In the genomic region with DNA sequence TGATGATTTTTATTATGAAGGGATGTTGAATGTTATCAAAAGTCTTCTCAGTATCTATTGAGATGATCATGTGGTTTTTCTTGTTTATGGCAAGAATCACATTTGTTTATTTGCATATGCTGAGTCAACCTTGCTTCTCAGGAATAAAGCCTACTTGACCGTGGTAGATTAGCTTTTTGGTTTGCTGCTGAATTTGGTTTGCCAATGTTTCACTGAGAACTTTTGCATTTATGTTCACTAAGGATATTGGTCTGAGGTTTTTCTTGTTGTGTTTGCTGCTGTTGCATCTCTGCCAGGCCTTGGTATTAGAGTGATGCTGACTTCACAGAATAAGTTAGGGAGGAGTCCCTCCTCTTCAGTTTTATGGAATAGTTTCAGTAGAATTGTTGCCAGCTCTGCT, we compare ENCODE assay signal across 33 cellular contexts. TPM values are rescaled to one million over a fixed set of nuclear protein-coding genes. Genes with fewer than 3 reads are reported as not detected.
"Had no signal": no experiment of that assay in that cellular context is flagged by ENCODE, and none has a peak within 500 bp of the region (broad histone marks: within the 10 kb centered on the region; RNA-seq: fewer than 3 reads in every experiment).

No MANE protein-coding gene starts in this region.

- DNase-seq: activated B cell treated with CpG ODN at 0.5 μM for 24 hours; activated CD4-positive, alpha-beta T cell treated with anti-CD3 and anti-CD28 coated beads for 48 hours; activated CD4-positive, alpha-beta T cell treated with anti-CD3 and anti-CD28 coated beads, Interleukin-2, amount 50 U/mL, for 1 hour; activated CD4-positive, alpha-beta T cell treated with anti-CD3 and anti-CD28 coated beads, Interleukin-2, amount 50 U/mL, for 48 hours; activated CD8-positive, alpha-beta memory T cell treated with anti-CD3 and anti-CD28 coated beads for 24 hours; activated CD8-positive, alpha-beta T cell treated with anti-CD3 and anti-CD28 coated beads for 36 hours; activated effector memory CD4-positive, alpha-beta T cell treated with Interleukin-2 at 50 U/mL for 16 hours; activated gamma-delta T cell treated with Interleukin-2 at 50 U/mL for 16 hours; activated naive CD4-positive, alpha-beta T cell treated with anti-CD3 and anti-CD28 coated beads, Interleukin-2, amount 50 U/mL, for 16 hours; activated naive CD4-positive, alpha-beta T cell treated with Interleukin-2 at 50 U/mL for 16 hours; activated T-cell treated with anti-CD3 and anti-CD28 coated beads, Interleukin-2, amount 50 U/mL, for 4 hours; amygdala; aorta; body of pancreas; caudate nucleus; cortex of kidney; dermis blood vessel endothelial cell; effector CD4-positive, alpha-beta T cell; effector memory CD8-positive, alpha-beta T cell; erythroblast; foreskin keratinocyte; gastrocnemius medialis; glutamatergic neuron; heart left ventricle; hypothalamus; WERI-Rb-1 had no signal

- H3K4me3 ChIP-seq: body of pancreas, esophagus muscularis mucosa, gastrocnemius medialis, heart left ventricle had no signal

- FAIRE-seq: colon had no signal

- H3K9me3 ChIP-seq: body of pancreas, esophagus muscularis mucosa, gastrocnemius medialis, heart left ventricle had no signal

- H3K4me1 ChIP-seq: body of pancreas, esophagus muscularis mucosa, foreskin keratinocyte, gastrocnemius medialis, heart left ventricle had no signal

- H3K27ac ChIP-seq: body of pancreas, esophagus muscularis mucosa, foreskin keratinocyte, gastrocnemius medialis, heart left ventricle, WERI-Rb-1 had no signal

- H3K27me3 ChIP-seq: body of pancreas, esophagus muscularis mucosa, foreskin keratinocyte, gastrocnemius medialis, heart left ventricle had no signal

- H3K36me3 ChIP-seq: esophagus muscularis mucosa, gastrocnemius medialis, heart left ventricle, WERI-Rb-1 had no signal

- ATAC-seq: activated CD4-positive, CD25-positive, alpha-beta regulatory T cell treated with anti-CD3 and anti-CD28 coated beads, Interleukin-2, amount 50 U/mL, for 24 hours; activated CD8-positive, alpha-beta T cell treated with anti-CD3 and anti-CD28 coated beads for 36 hours; activated T-cell treated with anti-CD3 and anti-CD28 coated beads, Interleukin-2, amount 50 U/mL, for 4 hours; activated T-helper 17 cell treated with anti-CD3 and anti-CD28 coated beads, Interleukin-2, amount 50 U/mL, for 72 hours; body of pancreas; effector memory CD8-positive, alpha-beta T cell; foreskin keratinocyte; gastrocnemius medialis; heart left ventricle had no signal

RNA-seq across cellular contexts. Expression of a gene that starts 24.3 kb away (rescaled TPM):
- total RNA-seq: aorta, body of pancreas, chondrocyte, fibroblast of lung had no signal

RNA-seq across cellular contexts. Expression of a gene that starts 29.6 kb away (rescaled TPM):
- total RNA-seq: activated B cell treated with CpG ODN at 0.5 μM for 24 hours; activated CD8-positive, alpha-beta T cell treated with anti-CD3 and anti-CD28 coated beads for 36 hours; activated T-cell treated with anti-CD3 and anti-CD28 coated beads, Interleukin-2, amount 50 U/mL, for 4 hours; activated T-helper 17 cell treated with anti-CD3 and anti-CD28 coated beads, Interleukin-2, amount 50 U/mL, for 72 hours; aorta; body of pancreas; chondrocyte; dermis blood vessel endothelial cell; esophagus muscularis mucosa; fibroblast of lung; foreskin keratinocyte; gastrocnemius medialis; heart left ventricle; T-helper 2 cell treated with Interferon-gamma antibody and Interleukin-4, amounts not matched to agents 100 ng/mL and 5 ng/mL, for 36 hours had no signal
- polyA plus RNA-seq: aorta, fibroblast of lung, foreskin keratinocyte, heart left ventricle had no signal
